Comparison of ENCODE assay signal across 8 cellular contexts in the genomic region with DNA sequence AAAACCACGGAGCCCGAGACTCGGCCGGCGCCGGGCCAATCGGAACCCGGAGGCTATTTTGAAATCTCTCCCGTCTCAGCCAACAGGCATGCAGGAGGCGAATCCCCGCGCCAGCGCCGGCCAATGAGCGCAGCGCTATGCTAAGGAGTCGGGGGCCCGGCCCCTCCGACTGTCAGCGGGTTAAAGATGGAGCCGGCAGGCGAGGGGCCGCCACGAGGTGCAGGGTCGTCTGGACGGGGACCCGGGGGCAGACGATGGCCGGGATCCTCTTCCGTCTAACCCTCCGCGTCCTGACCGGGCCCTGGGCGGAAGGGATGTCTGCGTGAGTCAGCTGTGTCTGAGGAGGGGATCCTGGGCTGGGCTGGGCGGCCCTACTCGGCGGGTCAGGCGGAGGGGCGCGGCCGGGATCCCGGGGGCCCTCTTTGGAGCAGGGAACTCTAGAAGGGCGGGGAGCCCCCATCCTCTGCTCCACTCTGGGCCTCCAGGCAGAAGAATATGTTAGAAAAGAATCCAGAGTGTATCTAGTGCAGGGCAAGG. TPM values are rescaled to one million over a fixed set of nuclear protein-coding genes. Genes with fewer than 3 reads are reported as not detected.
A peak's percentile ranks its signal among the peaks of the same experiment; 100 is the strongest.
DNase-seq lines count a peak whose midpoint lies in the region; ATAC-seq and TF ChIP-seq lines count a peak whose summit lies in the region.

No MANE protein-coding gene starts in this region.

- in situ Hi-C loops in GM13977 (cut with MboI; ENCODE audit: low pct_unique_long_range_greater_than_20kb, low sequenced_read_pairs, unreplicated experiment) = no loop called here

- peak overlapping the region; percentile 38 for H2AFZ ChIP-seq in hepatocyte

- H3K79me2 ChIP-seq in hepatocyte = no peaks in the 10 kb centered on the region

- H3K36me3 ChIP-seq in hepatocyte (replicated peaks; ENCODE audit: insufficient read depth, low read depth) (no peaks in the 10 kb centered on the region), aorta (ENCODE audit: control insufficient read depth in 1 of 2, insufficient read depth in 2 of 2, low read length in 1 of 2) (no peaks in the 10 kb centered on the region)

- H3K4me3 ChIP-seq in hepatocyte = peak overlapping the region; percentile 38
- peak overlapping the region; percentile 53 to 70 for H3K4me3 ChIP-seq in aorta (ENCODE audit: low read length in 2 of 2)

- no peaks in the 10 kb centered on the region for H3K9me2 ChIP-seq in hepatocyte (replicated peaks; ENCODE audit: insufficient read depth)

- no peak for TF ChIP-seq CTCF in GM13977 (IDR thresholded peaks at IDR 0.05; ENCODE audit: extremely low read depth, insufficient read depth, missing control alignments)
- no peak for TF ChIP-seq CTCF in hepatocyte (IDR thresholded peaks at IDR 0.05; ENCODE audit: poor library complexity)

- H3K9me3 ChIP-seq in hepatocyte (ENCODE audit: low read depth) (no peaks in the 10 kb centered on the region), aorta (ENCODE audit: control insufficient read depth, low read length) (no peaks in the 10 kb centered on the region)

- H3K27me3 ChIP-seq in hepatocyte (no peaks in the 10 kb centered on the region), aorta (ENCODE audit: control insufficient read depth in 1 of 2, insufficient read depth in 2 of 2, low read length in 1 of 2) (no peaks in the 10 kb centered on the region)

- ATAC-seq in HG02678 (IDR thresholded peaks at IDR 0.05; ENCODE audit: unreplicated experiment) (peak; percentile 87), aorta (ENCODE audit: low FRiP score) (peak; percentile 94)

- peak overlapping the region; percentile 93 for H3K4me2 ChIP-seq in hepatocyte

- DNase-seq in GM13977 (ENCODE audit: low spot score) (peak; percentile 95), NCI-H1417 treated with DMSO at 0.1 percent for 48 hours (lab: John Stamatoyannopoulos, UW) (peak; percentile 10), T-helper 2 cell (peak; percentile 61 to 91 (median 75)), anterior cingulate cortex (lab: John Stamatoyannopoulos, UW) (peak; percentile 15 to 89 (median 70)), hepatocyte (ENCODE audit: low spot score) (peak; percentile 91), retina (peak; percentile 94), aorta (peak; percentile 93 to 96)

- H4K20me1 ChIP-seq in hepatocyte (ENCODE audit: insufficient read depth, poor library complexity, severe bottlenecking) = no peaks in the 10 kb centered on the region

- intact Hi-C loops in aorta (cut with DNase I) = no loop called here

- WGBS in hepatocyte (ENCODE audit: low lambda C conversion rate, missing lambda C conversion rate) = 1% methylated on average over 41 of the region's 44 CpGs
- WGBS in aorta, 2 donors = 0 to 1% methylated on average over 44 of the region's 44 CpGs

- H3K4me1 ChIP-seq in hepatocyte (ENCODE audit: insufficient read depth) (peaks cover 17% of the 10 kb centered on the region), aorta (ENCODE audit: control insufficient read depth in 1 of 2, insufficient read depth in 2 of 2, low read length in 2 of 2) (no peaks in the 10 kb centered on the region)

- H3K27ac ChIP-seq in hepatocyte (no peak overlapping the region), aorta (ENCODE audit: low read depth in 1 of 2, low read length in 2 of 2) (no peak overlapping the region)

RNA-seq across cellular contexts. Expression of a gene that starts 10.0 kb away (rescaled TPM):
- total RNA-seq in hepatocyte (38.2 and 48.2 TPM in 2 replicates), aorta (10 to 100 TPM; 24.8 to 38.7 TPM)
- polyA plus RNA-seq in hepatocyte (119 and 139 TPM in 2 replicates), aorta (10 to 100 TPM; 16.7 to 34.7 TPM)

RNA-seq across cellular contexts. Expression of a gene that starts 13.7 kb away (rescaled TPM):
- total RNA-seq in hepatocyte (22.8 and 28.3 TPM in 2 replicates), aorta (10 to 100 TPM; 33.2 to 35.4 TPM)
- polyA plus RNA-seq in hepatocyte (30.0 and 38.6 TPM in 2 replicates), aorta (10 to 100 TPM in 1 of 2 donors, 1 to 10 TPM in 1; 5.1 to 38.4 TPM)

RNA-seq across cellular contexts. Expression of a gene that starts 19.5 kb away (rescaled TPM):
- total RNA-seq in hepatocyte (0.20 and 0.30 TPM in 2 replicates), aorta (1 to 10 TPM; 1.0 to 1.8 TPM)
- polyA plus RNA-seq in hepatocyte (1.3 and 1.5 TPM in 2 replicates), aorta (1 to 10 TPM in 1 of 2 donors, not detected in 1; 2.5 TPM)

RNA-seq across cellular contexts. Expression of a gene that starts 22.3 kb away (rescaled TPM):
- total RNA-seq in hepatocyte (24.1 and 34.6 TPM in 2 replicates), aorta (10 to 100 TPM in 1 of 2 donors, 1 to 10 TPM in 1; 9.0 to 10.2 TPM)
- polyA plus RNA-seq in hepatocyte (44.5 and 49.8 TPM in 2 replicates), aorta (10 to 100 TPM; 11.8 to 12.0 TPM)

Comparison
In these comparisons a context has a peak if more than half of its experiments do, and no peak if none do; other contexts are left out.
1. DNase-seq: peak in every context shown above with its lines; median percentile 95 in GM13977; 94 in aorta; 94 in retina; 91 in hepatocyte; 75 in T-helper 2 cell; 70 in anterior cingulate cortex; 10 in NCI-H1417 treated with DMSO at 0.1 percent for 48 hours.